Comparison of ENCODE assay signal across 23 cellular contexts in the genomic region with DNA sequence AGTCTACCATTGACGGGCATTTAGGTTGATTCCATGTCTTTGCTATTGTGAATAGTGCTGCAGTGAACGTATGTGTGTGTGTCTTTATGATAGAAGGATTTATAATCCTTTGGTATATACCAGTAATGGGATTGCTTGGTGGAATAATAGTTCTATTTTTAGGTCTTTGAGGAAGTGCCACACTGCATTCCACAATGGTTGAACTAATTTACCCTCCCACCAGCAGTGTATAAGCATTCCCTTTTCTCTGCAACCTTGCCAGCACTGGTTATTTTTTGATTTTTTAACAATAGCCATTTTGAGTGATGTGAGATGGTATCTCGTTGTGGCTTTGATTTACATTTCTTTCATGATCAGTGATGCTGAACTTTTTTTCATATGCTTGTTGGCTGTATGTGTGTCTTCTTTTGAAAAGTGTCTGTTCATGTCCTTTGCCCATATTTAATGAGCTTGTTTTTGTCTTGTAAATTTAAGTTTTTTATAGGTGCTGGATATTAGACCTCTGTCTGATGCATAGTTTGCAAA.
"Had no signal": no experiment of that assay in that cellular context is flagged by ENCODE, and none has a peak within 500 bp of the region (broad histone marks: within the 10 kb centered on the region; RNA-seq: fewer than 3 reads in every experiment).

No MANE protein-coding gene starts in this region.

- H3K27ac ChIP-seq: PC-9 had no signal

- H3K4me3 ChIP-seq: PC-9 had no signal

- H3K36me3 Mint-ChIP-seq: WTC11 had no signal

- DNase-seq: activated CD4-positive, alpha-beta T cell treated with anti-CD3 and anti-CD28 coated beads for 48 hours; activated CD4-positive, alpha-beta T cell treated with anti-CD3 and anti-CD28 coated beads, Interleukin-2, amount 50 U/mL, for 4 hours; activated CD4-positive, CD25-positive, alpha-beta regulatory T cell treated with anti-CD3 and anti-CD28 coated beads, Interleukin-2, amount 50 U/mL, for 72 hours; activated CD8-positive, alpha-beta memory T cell treated with anti-CD3 and anti-CD28 coated beads for 24 hours; activated effector memory CD4-positive, alpha-beta T cell treated with anti-CD3 and anti-CD28 coated beads, Interleukin-2, amount 50 U/mL, for 16 hours; activated naive CD4-positive, alpha-beta T cell treated with Interleukin-2 at 50 U/mL for 16 hours; activated T-cell treated with anti-CD3 and anti-CD28 coated beads, Interleukin-2, amount 50 U/mL, for 4 hours; amygdala; Kasumi-1; NCI-H1048; NCI-H146; NCI-H187 treated with DMSO at 0.1 percent for 48 hours; NCI-H2171; NCI-H2227 treated with DMSO at 0.1 percent for 48 hours; NCI-H446 treated with DMSO at 0.1 percent for 48 hours; NCI-H524 treated with DMSO at 0.1 percent for 48 hours; PC-9; SHP77 treated with DMSO at 0.1 percent for 48 hours; T-helper 17 cell; T-helper 9 cell had no signal

- H3K4me2 ChIP-seq: PC-9 had no signal

- H3K4me3 Mint-ChIP-seq: activated naive CD8-positive, alpha-beta T cell; activated T-cell treated with anti-CD3 and anti-CD28 coated beads, Interleukin-2, amount 50 U/mL, for 4 hours; brain; T-helper 17 cell; WTC11 had no signal

- H3K9me3 Mint-ChIP-seq: activated T-cell treated with anti-CD3 and anti-CD28 coated beads, Interleukin-2, amount 50 U/mL, for 4 hours; WTC11 had no signal

- H2AFZ ChIP-seq: PC-9 had no signal

- H3K4me1 Mint-ChIP-seq: T-helper 17 cell, WTC11 had no signal

- H3K27me3 Mint-ChIP-seq: activated naive CD8-positive, alpha-beta T cell; brain; T-helper 17 cell had no signal

- H3K27ac Mint-ChIP-seq: activated naive CD8-positive, alpha-beta T cell; brain; T-helper 17 cell; WTC11 had no signal
